Comparison of ENCODE assay signal across 30 cellular contexts in the genomic region with DNA sequence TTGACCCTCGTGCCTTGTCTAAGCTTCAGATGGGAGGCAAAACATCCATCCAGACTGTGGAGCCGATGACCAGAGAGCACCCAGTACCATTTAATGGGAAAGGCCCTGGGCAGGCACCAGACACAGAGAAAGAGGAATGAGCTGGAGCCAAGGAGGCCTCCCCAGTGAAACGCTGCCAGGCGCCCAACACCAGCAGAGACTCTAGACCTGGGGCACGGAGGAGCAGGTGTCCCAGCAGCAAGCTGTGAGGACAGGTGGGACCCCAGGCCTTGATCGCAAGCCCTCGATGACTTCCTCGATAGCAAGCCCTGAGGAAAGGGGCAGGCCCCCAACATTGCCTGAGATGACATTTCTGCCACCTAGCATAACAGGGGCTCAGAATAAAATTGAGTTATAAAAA.
"Had no signal": no experiment of that assay in that cellular context is flagged by ENCODE, and none has a peak within 500 bp of the region (broad histone marks: within the 10 kb centered on the region; RNA-seq: fewer than 3 reads in every experiment).

No MANE protein-coding gene starts in this region.

- DNase-seq: activated B cell treated with CpG ODN at 0.5 μM for 24 hours; activated CD4-positive, alpha-beta T cell treated with anti-CD3 and anti-CD28 coated beads for 48 hours; activated CD4-positive, alpha-beta T cell treated with anti-CD3 and anti-CD28 coated beads, Interleukin-2, amount 50 U/mL, for 1 hour; activated CD4-positive, alpha-beta T cell treated with anti-CD3 and anti-CD28 coated beads, Interleukin-2, amount 50 U/mL, for 48 hours; activated CD8-positive, alpha-beta memory T cell treated with anti-CD3 and anti-CD28 coated beads for 24 hours; activated CD8-positive, alpha-beta memory T cell treated with anti-CD3 and anti-CD28 coated beads, Interleukin-2, amount 50 U/mL, for 4 hours; activated CD8-positive, alpha-beta T cell treated with anti-CD3 and anti-CD28 coated beads for 36 hours; activated effector memory CD4-positive, alpha-beta T cell treated with Interleukin-2 at 50 U/mL for 16 hours; activated gamma-delta T cell treated with Interleukin-2 at 50 U/mL for 16 hours; activated naive CD4-positive, alpha-beta T cell treated with anti-CD3 and anti-CD28 coated beads, Interleukin-2, amount 50 U/mL, for 16 hours; activated naive CD4-positive, alpha-beta T cell treated with Interleukin-2 at 50 U/mL for 16 hours; activated T-cell treated with anti-CD3 and anti-CD28 coated beads for 4 hours; activated T-cell treated with anti-CD3 and anti-CD28 coated beads, Interleukin-2, amount 50 U/mL, for 24 hours; amniotic stem cell; anterior cingulate cortex; body of pancreas; caudate nucleus; effector memory CD4-positive, alpha-beta T cell; endodermal cell; foreskin keratinocyte; gastrocnemius medialis; heart right ventricle; T1000; WERI-Rb-1 had no signal

- H3K4me1 ChIP-seq: body of pancreas had no signal

- ATAC-seq: activated CD4-positive, CD25-positive, alpha-beta regulatory T cell treated with anti-CD3 and anti-CD28 coated beads, Interleukin-2, amount 50 U/mL, for 24 hours; activated CD8-positive, alpha-beta T cell treated with anti-CD3 and anti-CD28 coated beads for 36 hours; activated T-helper 17 cell treated with anti-CD3 and anti-CD28 coated beads, Interleukin-2, amount 50 U/mL, for 72 hours; body of pancreas; esophagus mucosa; foreskin keratinocyte; gastrocnemius medialis; heart right ventricle had no signal

- H3K36me3 ChIP-seq: gastrocnemius medialis, heart right ventricle, WERI-Rb-1 had no signal

- H3K4me3 ChIP-seq: body of pancreas, dorsolateral prefrontal cortex, gastrocnemius medialis, heart right ventricle had no signal

- H3K4me3 Mint-ChIP-seq: activated B cell treated with CpG ODN at 0.5 μM for 24 hours; activated CD8-positive, alpha-beta T cell treated with anti-CD3 and anti-CD28 coated beads for 36 hours; activated naive CD8-positive, alpha-beta T cell; activated T-cell treated with anti-CD3 and anti-CD28 coated beads, Interleukin-2, amount 50 U/mL, for 24 hours; activated T-helper 17 cell treated with anti-CD3 and anti-CD28 coated beads, Interleukin-2, amount 50 U/mL, for 72 hours; endodermal cell had no signal

- FAIRE-seq: colon had no signal

- H3K9me3 Mint-ChIP-seq: activated B cell treated with CpG ODN at 0.5 μM for 24 hours; activated CD8-positive, alpha-beta T cell treated with anti-CD3 and anti-CD28 coated beads for 36 hours; activated T-cell treated with anti-CD3 and anti-CD28 coated beads, Interleukin-2, amount 50 U/mL, for 24 hours; activated T-helper 17 cell treated with anti-CD3 and anti-CD28 coated beads, Interleukin-2, amount 50 U/mL, for 72 hours; endodermal cell had no signal

- H3K27me3 Mint-ChIP-seq: activated B cell treated with CpG ODN at 0.5 μM for 24 hours; activated CD8-positive, alpha-beta T cell treated with anti-CD3 and anti-CD28 coated beads for 36 hours; activated naive CD8-positive, alpha-beta T cell; activated T-cell treated with anti-CD3 and anti-CD28 coated beads, Interleukin-2, amount 50 U/mL, for 24 hours; activated T-helper 17 cell treated with anti-CD3 and anti-CD28 coated beads, Interleukin-2, amount 50 U/mL, for 72 hours had no signal

- H3K4me1 Mint-ChIP-seq: activated T-helper 17 cell treated with anti-CD3 and anti-CD28 coated beads, Interleukin-2, amount 50 U/mL, for 72 hours; endodermal cell had no signal

- H3K36me3 Mint-ChIP-seq: activated naive CD8-positive, alpha-beta T cell had no signal

- H3K9me3 ChIP-seq: body of pancreas, gastrocnemius medialis, heart right ventricle had no signal

- H3K27ac ChIP-seq: body of pancreas, dorsolateral prefrontal cortex, foreskin keratinocyte, gastrocnemius medialis, heart right ventricle, WERI-Rb-1 had no signal

- H3K27me3 ChIP-seq: body of pancreas, dorsolateral prefrontal cortex, foreskin keratinocyte, gastrocnemius medialis, heart right ventricle had no signal
